ENCODE assay signal across 22 cellular contexts in the genomic region with DNA sequence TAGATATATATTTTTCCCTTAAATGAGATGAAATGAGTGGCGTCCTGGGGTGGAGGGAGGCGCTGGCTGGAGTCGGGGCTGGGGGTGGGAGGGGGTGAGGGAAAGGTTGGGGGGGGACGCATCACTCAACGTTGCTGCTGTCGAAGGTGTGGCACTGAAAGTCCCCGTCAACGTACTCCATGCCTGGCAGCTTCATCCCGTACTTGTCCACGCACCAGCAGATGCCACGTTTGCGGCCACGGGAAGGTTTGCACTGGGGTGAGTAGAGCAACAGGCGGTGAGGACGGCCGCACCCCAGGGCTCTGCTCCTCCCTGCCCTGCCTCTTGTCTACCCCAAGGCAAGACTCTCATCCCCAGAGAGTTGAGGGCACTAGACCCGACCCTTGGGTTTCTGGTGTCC.
"Had no signal": no experiment of that assay in that cellular context is flagged by ENCODE, and none has a peak within 500 bp of the region (broad histone marks: within the 10 kb centered on the region; RNA-seq: fewer than 3 reads in every experiment).

No MANE protein-coding gene starts in this region.

- H3K4me3 ChIP-seq: MG63 had no signal

- H3K27me3 ChIP-seq: MG63 had no signal

- H3K27ac ChIP-seq: HL-60 had no signal

- H3K36me3 ChIP-seq: MG63 had no signal

- H3K9me3 ChIP-seq: MG63, SK-N-SH had no signal

- DNase-seq: Karpas-422, KG1, MG63, NCI-H1092, NCI-H1105 treated with DMSO at 0.1 percent for 48 hours, NCI-H1417 treated with DMSO at 0.1 percent for 48 hours, NCI-H146, NCI-H1694 treated with DMSO at 0.1 percent for 48 hours, NCI-H2029, NCI-H2081 treated with DMSO at 0.1 percent for 48 hours, NCI-H2171, NCI-H226, NCI-H446, NCI-H510A, NCI-H524 treated with DMSO at 0.1 percent for 48 hours, NCI-H69, NCI-H774, Right ventricle myocardium superior, RPMI8226, SIG-M5, SK-N-SH had no signal
